ENCODE assay signal across 8 cellular contexts in the genomic region with DNA sequence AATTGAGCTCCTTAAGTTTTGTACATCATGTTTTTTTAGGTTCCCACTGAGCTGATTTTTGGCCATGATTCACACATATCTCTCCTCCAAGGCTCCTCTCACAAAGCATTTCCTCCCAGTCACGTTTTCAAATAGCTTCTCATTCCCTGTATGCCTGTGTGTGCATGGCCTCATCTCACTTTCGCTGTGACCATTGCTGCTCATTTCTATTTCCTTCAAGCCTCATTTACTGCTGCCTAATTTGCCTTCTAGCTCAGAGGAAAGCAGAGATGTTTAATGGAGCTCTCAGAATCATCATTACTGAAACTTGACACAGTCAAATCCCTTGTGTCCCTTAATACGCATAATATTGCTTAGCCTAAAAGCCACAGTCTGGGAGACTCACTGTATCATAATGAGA.
DNase-seq lines count a peak whose midpoint lies in the region; ATAC-seq and TF ChIP-seq lines count a peak whose summit lies in the region.

No MANE protein-coding gene starts in this region.

- intact Hi-C loops in activated naive CD4-positive, alpha-beta T cell treated with anti-CD3 and anti-CD28 coated beads for 36 hours (cut with micrococcal nuclease) = loop anchor here (1.0 to 5.0 kb wide), 4 partner anchors 17 to 1199 kb away; no protein-coding TSS in a partner anchor
- intact Hi-C loops in activated B cell treated with CpG ODN at 0.5 μM for 24 hours (cut with micrococcal nuclease) = loop anchor here (1.0 to 5.0 kb wide), 3 partner anchors 8 to 36 kb away; no protein-coding TSS in a partner anchor

- peak overlapping the region; percentile 51 for H3K27ac ChIP-seq in smooth muscle cell (ENCODE audit: low read depth)

- H3K36me3 ChIP-seq in smooth muscle cell (ENCODE audit: low read depth) = no peaks in the 10 kb centered on the region

- no peaks in the 10 kb centered on the region for H4K20me1 ChIP-seq in smooth muscle cell (ENCODE audit: low read depth)

- peaks cover 80% of the 10 kb centered on the region for H3K4me1 Mint-ChIP-seq in activated naive CD4-positive, alpha-beta T cell treated with anti-CD3 and anti-CD28 coated beads for 36 hours (ENCODE audit: low read depth)
- peaks cover 62% of the 10 kb centered on the region for H3K4me1 Mint-ChIP-seq in activated naive CD4-positive, alpha-beta T cell treated with anti-CD3 and anti-CD28 coated beads, Interleukin-2, amount 10 ng/mL, durations not matched to agents 7 days and 5 days
- peaks cover 40% of the 10 kb centered on the region for H3K4me1 Mint-ChIP-seq in activated B cell treated with CpG ODN at 0.5 μM for 24 hours

- H3K27me3 Mint-ChIP-seq in activated naive CD4-positive, alpha-beta T cell treated with anti-CD3 and anti-CD28 coated beads for 36 hours (ENCODE audit: low read depth) = no peaks in the 10 kb centered on the region
- H3K27me3 Mint-ChIP-seq in activated naive CD4-positive, alpha-beta T cell treated with anti-CD3 and anti-CD28 coated beads, Interleukin-2, amount 10 ng/mL, durations not matched to agents 7 days and 5 days = no peaks in the 10 kb centered on the region
- no peaks in the 10 kb centered on the region for H3K27me3 Mint-ChIP-seq in activated B cell treated with CpG ODN at 0.5 μM for 24 hours

- no peaks in the 10 kb centered on the region for H3K79me2 ChIP-seq in smooth muscle cell (ENCODE audit: low read depth)

- no peak overlapping the region for H2AFZ ChIP-seq in smooth muscle cell (ENCODE audit: low read depth)

- no peaks in the 10 kb centered on the region for H3F3A ChIP-seq in smooth muscle cell (ENCODE audit: low read depth)

- WGBS in smooth muscle cell (ENCODE audit: low lambda C conversion rate) = 62% methylated on average over 3 of the region's 3 CpGs

- peaks cover 2% of the 10 kb centered on the region for H3K36me3 Mint-ChIP-seq in activated naive CD4-positive, alpha-beta T cell treated with anti-CD3 and anti-CD28 coated beads for 36 hours (ENCODE audit: low read depth)
- peaks cover 8% of the 10 kb centered on the region for H3K36me3 Mint-ChIP-seq in activated naive CD4-positive, alpha-beta T cell treated with anti-CD3 and anti-CD28 coated beads, Interleukin-2, amount 10 ng/mL, durations not matched to agents 7 days and 5 days
- H3K36me3 Mint-ChIP-seq in activated B cell treated with CpG ODN at 0.5 μM for 24 hours (ENCODE audit: low read depth) = no peaks in the 10 kb centered on the region

- POLR2A ChIA-PET in activated B cell treated with CpG ODN at 0.5 μM for 24 hours (lab: Charles Lee) = interaction anchor here (0.6 to 1.5 kb wide), 5 partner anchors 9 to 279 kb away, joined by 3 to 5 read pairs (median 4); a partner anchor contains a TSS

- CTCF ChIA-PET in activated naive CD4-positive, alpha-beta T cell treated with anti-CD3 and anti-CD28 coated beads for 36 hours (lab: Charles Lee) = interaction anchor here (1.1 to 1.7 kb wide), 4 partner anchors 9 to 127 kb away, joined by 4 to 8 read pairs (median 5); no protein-coding TSS in a partner anchor
- CTCF ChIA-PET in activated naive CD4-positive, alpha-beta T cell treated with anti-CD3 and anti-CD28 coated beads, Interleukin-2, amount 10 ng/mL, durations not matched to agents 7 days and 5 days (lab: Charles Lee) = interaction anchor here (0.7 to 1.4 kb wide), 7 partner anchors 9 to 285 kb away, joined by 3 to 7 read pairs (median 4); no protein-coding TSS in a partner anchor
- CTCF ChIA-PET in activated B cell treated with CpG ODN at 0.5 μM for 24 hours (lab: Charles Lee) = interaction anchor here (1.9 kb wide), 1 partner anchor 13 kb away, joined by 7 read pairs; no protein-coding TSS in a partner anchor

- no peak overlapping the region for H3K4me3 ChIP-seq in smooth muscle cell

- H3K4me2 ChIP-seq in smooth muscle cell = no peak overlapping the region

- DNase-seq in activated naive CD4-positive, alpha-beta T cell treated with anti-CD3 and anti-CD28 coated beads for 36 hours = peak; percentile 65
- DNase-seq in activated naive CD4-positive, alpha-beta T cell treated with anti-CD3 and anti-CD28 coated beads, Interleukin-2, amount 10 ng/mL, durations not matched to agents 7 days and 5 days = no peak
- DNase-seq in activated B cell treated with CpG ODN at 0.5 μM for 24 hours = no peak
- DNase-seq in smooth muscle cell (lab: John Stamatoyannopoulos, UW; ENCODE audit: unreplicated experiment) = no peak
- DNase-seq in KG1 (lab: John Stamatoyannopoulos, UW) = no peak
- DNase-seq in DMS153 treated with DMSO at 0.1 percent for 48 hours (lab: John Stamatoyannopoulos, UW; ENCODE audit: unreplicated experiment) = no peak
- no peak for DNase-seq in SW480 (ENCODE audit: low spot score)

- H3K4me3 Mint-ChIP-seq in activated naive CD4-positive, alpha-beta T cell treated with anti-CD3 and anti-CD28 coated beads for 36 hours = peak overlapping the region; percentile 48
- no peak overlapping the region for H3K4me3 Mint-ChIP-seq in activated naive CD4-positive, alpha-beta T cell treated with anti-CD3 and anti-CD28 coated beads, Interleukin-2, amount 10 ng/mL, durations not matched to agents 7 days and 5 days
- no peak overlapping the region for H3K4me3 Mint-ChIP-seq in activated B cell treated with CpG ODN at 0.5 μM for 24 hours

- no peaks in the 10 kb centered on the region for H3K9me3 ChIP-seq in smooth muscle cell (replicated peaks; ENCODE audit: low read depth)

- H3K27ac Mint-ChIP-seq in activated naive CD4-positive, alpha-beta T cell treated with anti-CD3 and anti-CD28 coated beads for 36 hours = peak overlapping the region; percentile 91
- no peak overlapping the region for H3K27ac Mint-ChIP-seq in activated naive CD4-positive, alpha-beta T cell treated with anti-CD3 and anti-CD28 coated beads, Interleukin-2, amount 10 ng/mL, durations not matched to agents 7 days and 5 days
- H3K27ac Mint-ChIP-seq in activated B cell treated with CpG ODN at 0.5 μM for 24 hours = peak overlapping the region; percentile 15

- TF ChIP-seq CTCF in activated B cell treated with CpG ODN at 0.5 μM for 24 hours (IDR thresholded peaks at IDR 0.05) = no peak
- no peak for TF ChIP-seq CTCF in smooth muscle cell (IDR thresholded peaks at IDR 0.05; ENCODE audit: borderline replicate concordance, insufficient read depth, poor library complexity, severe bottlenecking)

- no peak overlapping the region for H3K9ac ChIP-seq in smooth muscle cell (ENCODE audit: low read depth)

- H3K27me3 ChIP-seq in smooth muscle cell (ENCODE audit: low read depth) = no peaks in the 10 kb centered on the region

- no peaks in the 10 kb centered on the region for H3K9me3 Mint-ChIP-seq in activated naive CD4-positive, alpha-beta T cell treated with anti-CD3 and anti-CD28 coated beads for 36 hours
- H3K9me3 Mint-ChIP-seq in activated naive CD4-positive, alpha-beta T cell treated with anti-CD3 and anti-CD28 coated beads, Interleukin-2, amount 10 ng/mL, durations not matched to agents 7 days and 5 days = peaks cover 2% of the 10 kb centered on the region
- no peaks in the 10 kb centered on the region for H3K9me3 Mint-ChIP-seq in activated B cell treated with CpG ODN at 0.5 μM for 24 hours

- H3K4me1 ChIP-seq in smooth muscle cell (ENCODE audit: low read depth) = no peaks in the 10 kb centered on the region

- peak; percentile 65 for ATAC-seq in HG02798 (IDR thresholded peaks at IDR 0.05; ENCODE audit: poor library complexity, unreplicated experiment)
- peak; percentile 30 for ATAC-seq in activated B cell treated with CpG ODN at 0.5 μM for 24 hours (ENCODE audit: low read depth)
